Comparison of ENCODE assay signal across 1 cellular context in the genomic region with DNA sequence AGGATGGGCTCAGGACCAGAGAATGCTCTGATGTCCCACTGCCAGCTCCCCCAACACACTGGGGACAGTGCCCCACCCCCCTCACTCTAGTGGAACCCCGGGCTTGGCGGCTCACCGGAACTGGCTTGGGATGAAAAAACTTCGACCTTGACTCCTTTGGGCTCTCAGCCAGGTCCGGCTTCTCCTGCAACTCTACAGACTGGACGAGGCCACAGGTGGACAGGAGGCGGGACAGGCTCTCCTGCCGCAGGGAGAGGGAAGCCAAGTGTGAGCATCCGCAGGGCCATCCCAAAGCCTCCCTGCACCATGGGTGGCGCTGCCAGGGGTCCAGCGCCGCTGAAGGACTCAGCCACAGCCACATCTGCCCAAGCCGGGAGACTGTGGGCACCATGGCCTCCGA.
TF ChIP-seq lines count a peak whose summit lies in the region.

No MANE protein-coding gene starts in this region.

TF ChIP-seq in HepG2, 621 proteins besides CTCF, POLR2A, EP300 and RAD21 (continued from another document):
- no peak for TF ChIP-seq ZHX1 (CRISPR knock-in tag; IDR thresholded peaks at IDR 0.05; ENCODE audit: low read depth)
- no peak for TF ChIP-seq CAMTA2 (CRISPR knock-in tag; IDR thresholded peaks at IDR 0.05; ENCODE audit: borderline replicate concordance)
- TF ChIP-seq, protein P1, sequence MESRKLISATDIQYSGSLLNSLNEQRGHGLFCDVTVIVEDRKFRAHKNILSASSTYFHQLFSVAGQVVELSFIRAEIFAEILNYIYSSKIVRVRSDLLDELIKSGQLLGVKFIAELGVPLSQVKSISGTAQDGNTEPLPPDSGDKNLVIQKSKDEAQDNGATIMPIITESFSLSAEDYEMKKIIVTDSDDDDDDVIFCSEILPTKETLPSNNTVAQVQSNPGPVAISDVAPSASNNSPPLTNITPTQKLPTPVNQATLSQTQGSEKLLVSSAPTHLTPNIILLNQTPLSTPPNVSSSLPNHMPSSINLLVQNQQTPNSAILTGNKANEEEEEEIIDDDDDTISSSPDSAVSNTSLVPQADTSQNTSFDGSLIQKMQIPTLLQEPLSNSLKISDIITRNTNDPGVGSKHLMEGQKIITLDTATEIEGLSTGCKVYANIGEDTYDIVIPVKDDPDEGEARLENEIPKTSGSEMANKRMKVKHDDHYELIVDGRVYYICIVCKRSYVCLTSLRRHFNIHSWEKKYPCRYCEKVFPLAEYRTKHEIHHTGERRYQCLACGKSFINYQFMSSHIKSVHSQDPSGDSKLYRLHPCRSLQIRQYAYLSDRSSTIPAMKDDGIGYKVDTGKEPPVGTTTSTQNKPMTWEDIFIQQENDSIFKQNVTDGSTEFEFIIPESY (CRISPR knock-in tag; IDR thresholded peaks at IDR 0.05), result peak; percentile 32; the same call in 1 of the 2 replicates
- 0 out of 2 replicates have a peak, but pooled peaks have one; percentile 24 for TF ChIP-seq FOSL2 (CRISPR knock-in tag; IDR thresholded peaks at IDR 0.05)
TF ChIP-seq in HepG2: peak in this region for 38.
